Comparison of ENCODE assay signal across 9 cellular contexts in the genomic region with DNA sequence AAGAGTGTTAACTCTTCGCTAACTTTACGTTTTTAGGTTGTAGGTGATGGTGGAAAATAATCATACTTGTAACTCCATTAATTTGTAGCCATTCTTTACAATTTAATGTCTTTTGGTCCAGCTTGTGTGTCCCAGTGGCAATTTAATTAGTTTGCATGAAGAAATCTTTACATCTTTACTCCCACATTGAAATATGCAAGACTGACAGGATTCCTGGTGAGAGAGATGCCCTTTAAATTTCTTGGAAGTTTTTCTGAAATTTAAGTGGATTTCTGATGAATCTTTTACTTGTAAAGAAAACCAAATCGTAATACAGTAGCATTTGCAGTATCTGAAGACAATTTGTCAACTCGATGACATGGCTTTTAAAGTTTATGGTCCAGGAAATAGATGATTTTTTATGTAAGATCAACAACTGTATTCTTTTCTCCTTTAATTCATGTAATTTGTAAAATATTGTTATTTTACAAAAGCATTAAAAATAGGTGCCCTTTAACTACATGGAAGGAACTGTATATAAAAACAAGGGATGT. TPM values are rescaled to one million over a fixed set of nuclear protein-coding genes. Genes with fewer than 3 reads are reported as not detected.
DNase-seq lines count a peak whose midpoint lies in the region; ATAC-seq and TF ChIP-seq lines count a peak whose summit lies in the region.
"Had no signal": no experiment of that assay in that cellular context is flagged by ENCODE, and none has a peak within 500 bp of the region (broad histone marks: within the 10 kb centered on the region; RNA-seq: fewer than 3 reads in every experiment).

No MANE protein-coding gene starts in this region.

- no peak overlapping the region for H3K14ac ChIP-seq in neuronal stem cell (ENCODE audit: low read length)

- CTCF ChIA-PET in Caco-2 (lab: Charles Lee) (no interaction called here), PC-3 (lab: Charles Lee) (no interaction called here)

- no peak overlapping the region for H3K23ac ChIP-seq in neuronal stem cell (ENCODE audit: low read depth, low read length, poor library complexity)

- H3K79me2 ChIP-seq in PC-3 (ENCODE audit: low read length) = peaks cover 71% of the 10 kb centered on the region

- no peaks in the 10 kb centered on the region for H3K9me2 ChIP-seq in PC-3 (replicated peaks; ENCODE audit: low read length)

- H3K27ac ChIP-seq in PC-3 (ENCODE audit: low read length) = peak overlapping the region; percentile 80
- H3K27ac ChIP-seq in endodermal cell (ENCODE audit: low read depth, low read length) = no peak overlapping the region
- H3K27ac ChIP-seq in neuronal stem cell (replicated peaks; ENCODE audit: low read length) = no peak overlapping the region

- no peak overlapping the region for H4K91ac ChIP-seq in neuronal stem cell (ENCODE audit: low read depth, low read length, poor library complexity)

- H3K36me3 Mint-ChIP-seq in Caco-2 (ENCODE audit: insufficient read depth, unreplicated experiment) (no peaks in the 10 kb centered on the region), endodermal cell (ENCODE audit: low read depth) (no peaks in the 10 kb centered on the region), osteocyte (ENCODE audit: unreplicated experiment) (no peaks in the 10 kb centered on the region)

- H3K9me3 Mint-ChIP-seq in Caco-2 (ENCODE audit: unreplicated experiment) (no peaks in the 10 kb centered on the region), endodermal cell (no peaks in the 10 kb centered on the region), osteocyte (ENCODE audit: unreplicated experiment) (no peaks in the 10 kb centered on the region)

- TSS peak; percentile 24 for BruUV-seq in Caco-2 (replicated peaks; lab: Mats Ljungman, UMichigan)
- no TSS peak for BruUV-seq in PC-3 (replicated peaks; lab: Mats Ljungman, UMichigan)

- intact Hi-C loops in Caco-2 (cut with micrococcal nuclease; ENCODE audit: unreplicated experiment) (loop anchor here (5.0 to 10.0 kb wide), 3 partner anchors 69 to 166 kb away; no protein-coding TSS in a partner anchor), PC-3 (cut with micrococcal nuclease) (loop anchor here (5.0 kb wide), 3 partner anchors 164 to 531 kb away; partner anchors contain the start of genes PIGN, RELCH and ZCCHC2)

- no peak for TF ChIP-seq CTCF in Caco-2 (IDR thresholded peaks at IDR 0.05; ENCODE audit: insufficient read depth in 1 of 2, low read depth in 1 of 2, low read length in 1 of 2, severe bottlenecking in 1 of 2, unreplicated experiment in 1 of 2)
- no peak for TF ChIP-seq CTCF in PC-3 (conservative IDR thresholded peaks at IDR 0.05; ENCODE audit: low read depth, low read length)
- no peak for TF ChIP-seq CTCF in endodermal cell (conservative IDR thresholded peaks at IDR 0.05)
- TF ChIP-seq CTCF in osteocyte (IDR thresholded peaks at IDR 0.05) = no peak
- TF ChIP-seq CTCF in GM20000 (IDR thresholded peaks at IDR 0.05; ENCODE audit: extremely low read depth, missing control alignments) = no peak

- peak overlapping the region; percentile 80 for H3K9ac ChIP-seq in PC-3 (ENCODE audit: low read length)
- peak overlapping the region; percentile 61 for H3K9ac ChIP-seq in endodermal cell (ENCODE audit: extremely low read depth, low read length, poor library complexity, severe bottlenecking)
- no peak overlapping the region for H3K9ac ChIP-seq in neuronal stem cell (ENCODE audit: low read depth, low read length, poor library complexity)

- no peak overlapping the region for H3K4ac ChIP-seq in neuronal stem cell (ENCODE audit: low read length)

- H3K4me1 ChIP-seq in Caco-2 (0 out of 2 replicates have a peak, but pooled peaks cover 3% of the 10 kb centered on the region), PC-3 (ENCODE audit: insufficient read depth, low read length) (peaks cover 27% of the 10 kb centered on the region), endodermal cell (ENCODE audit: control insufficient read depth, insufficient read depth, low read length) (peaks cover 8% of the 10 kb centered on the region), neuronal stem cell (ENCODE audit: control insufficient read depth in 2 of 2, insufficient read depth in 1 of 2, low read depth in 1 of 2, low read length in 2 of 2) (peaks cover 4 to 30% of the 10 kb centered on the region in 2 donors)

- no peak for ATAC-seq in PC-3

- no peaks in the 10 kb centered on the region for H3K36me3 ChIP-seq in Caco-2 (ENCODE audit: control insufficient read depth, insufficient read depth, low read length)
- H3K36me3 ChIP-seq in PC-3 (ENCODE audit: low read depth, low read length) = no peaks in the 10 kb centered on the region
- H3K36me3 ChIP-seq in endodermal cell (ENCODE audit: control insufficient read depth, insufficient read depth, low read length) = no peaks in the 10 kb centered on the region
- H3K36me3 ChIP-seq in neuronal stem cell (replicated peaks in 1 of 2; ENCODE audit: control insufficient read depth in 2 of 2, insufficient read depth in 2 of 2, low read length in 2 of 2) = peaks cover 0 to 3% of the 10 kb centered on the region in 2 donors

- H3K79me1 ChIP-seq in neuronal stem cell (ENCODE audit: low read depth, low read length) = peaks cover 5% of the 10 kb centered on the region

- no peak overlapping the region for H3K18ac ChIP-seq in neuronal stem cell (ENCODE audit: low read length)

- no peak overlapping the region for H2BK12ac ChIP-seq in neuronal stem cell (ENCODE audit: low read length)

- H3F3A ChIP-seq in PC-3 (ENCODE audit: low read length, unreplicated experiment) = no peaks in the 10 kb centered on the region

- H2AFZ ChIP-seq in PC-3 (ENCODE audit: low read length) (no peak overlapping the region), neuronal stem cell (ENCODE audit: low read length) (no peak overlapping the region)

- H3K27me3 Mint-ChIP-seq in Caco-2 (ENCODE audit: insufficient read depth, unreplicated experiment) (no peaks in the 10 kb centered on the region), endodermal cell (ENCODE audit: insufficient read depth) (no peaks in the 10 kb centered on the region), osteocyte (ENCODE audit: unreplicated experiment) (no peaks in the 10 kb centered on the region)

- H2AK5ac ChIP-seq in neuronal stem cell (ENCODE audit: low read depth, low read length) = no peak overlapping the region

- no peak overlapping the region for H2BK120ac ChIP-seq in neuronal stem cell (ENCODE audit: low read depth, low read length)

- H3K4me1 Mint-ChIP-seq in Caco-2 (ENCODE audit: low read depth, unreplicated experiment) (no peaks in the 10 kb centered on the region), endodermal cell (peaks cover 63% of the 10 kb centered on the region), osteocyte (ENCODE audit: unreplicated experiment) (peaks cover 57% of the 10 kb centered on the region)

- no peak overlapping the region for H2BK5ac ChIP-seq in neuronal stem cell (ENCODE audit: low read length)

- H3K4me2 ChIP-seq in PC-3 (ENCODE audit: low read length) = peak overlapping the region; percentile 85
- no peak overlapping the region for H3K4me2 ChIP-seq in neuronal stem cell (ENCODE audit: insufficient read depth, low read length, poor library complexity, severe bottlenecking)

- H3K4me3 Mint-ChIP-seq in Caco-2 (ENCODE audit: unreplicated experiment) (peak overlapping the region; percentile 88), endodermal cell (peak overlapping the region; percentile 78), osteocyte (ENCODE audit: unreplicated experiment) (peak overlapping the region; percentile 82)

- H4K20me1 ChIP-seq in PC-3 (ENCODE audit: low read length) = peaks cover 39% of the 10 kb centered on the region

- 70 to 100% methylated on average over 1 to 3 of the region's 4 CpGs for WGBS in endodermal cell (ENCODE audit: insufficient coverage in 1 of 2, insufficient read length in 1 of 2), 2 experiments
- no CpG with 5 or more reads among the region's 4 CpGs for WGBS in neuronal stem cell (ENCODE audit: extremely low coverage in 2 of 2, insufficient read length in 2 of 2, insufficient replicate concordance in 1 of 2), 2 donors

- H3K27ac Mint-ChIP-seq in Caco-2 (ENCODE audit: unreplicated experiment) = no peak overlapping the region
- no peak overlapping the region for H3K27ac Mint-ChIP-seq in endodermal cell
- peak overlapping the region; percentile 77 for H3K27ac Mint-ChIP-seq in osteocyte (ENCODE audit: unreplicated experiment)

- H3K27me3 ChIP-seq in Caco-2 (replicated peaks; ENCODE audit: control insufficient read depth, insufficient read depth, low read length) = no peaks in the 10 kb centered on the region
- H3K27me3 ChIP-seq in PC-3 (ENCODE audit: low read length) = no peaks in the 10 kb centered on the region
- no peaks in the 10 kb centered on the region for H3K27me3 ChIP-seq in endodermal cell (ENCODE audit: control insufficient read depth, insufficient read depth, low read length, poor library complexity, severe bottlenecking)
- H3K27me3 ChIP-seq in neuronal stem cell (ENCODE audit: control insufficient read depth in 3 of 3, insufficient read depth in 3 of 3, low read depth in 1 of 3, low read length in 3 of 3) = no peaks in the 10 kb centered on the region

- POLR2A ChIA-PET in Caco-2 (lab: Charles Lee) = no interaction called here
- POLR2A ChIA-PET in PC-3 (lab: Charles Lee; ENCODE audit: unreplicated experiment) = no interaction called here

- H3K4me3 ChIP-seq in Caco-2 (ENCODE audit: low read depth, low read length) (peak overlapping the region; percentile 79), PC-3 (ENCODE audit: low read length) (peak overlapping the region; percentile 84), endodermal cell (ENCODE audit: low read length) (peak overlapping the region; percentile 86), neuronal stem cell (ENCODE audit: low read length in 2 of 2) (peak overlapping the region in 1 of 2 donors; percentile 94)

- no peak overlapping the region for H2BK15ac ChIP-seq in neuronal stem cell (ENCODE audit: low read length)

- H3K9me3 ChIP-seq in Caco-2 (no peaks in the 10 kb centered on the region), PC-3 (ENCODE audit: low read length) (no peaks in the 10 kb centered on the region), endodermal cell (ENCODE audit: control insufficient read depth, low read length) (no peaks in the 10 kb centered on the region), neuronal stem cell (replicated peaks in 1 of 2; ENCODE audit: control insufficient read depth in 2 of 2, insufficient read depth in 1 of 2, low read depth in 1 of 2, low read length in 2 of 2) (no peaks in the 10 kb centered on the region)

- H4K8ac ChIP-seq in neuronal stem cell (ENCODE audit: low read depth, low read length) = no peak overlapping the region

- no peak for DNase-seq in Caco-2
- DNase-seq in PC-3 = peak; percentile 13
- no peak for DNase-seq in endodermal cell
- no peak for DNase-seq in osteocyte (ENCODE audit: extremely low spot score, unreplicated experiment)
- DNase-seq in foreskin melanocyte = no peak
- DNase-seq in NCI-H1105 (lab: John Stamatoyannopoulos, UW) = no peak
- DNase-seq in GM20000 (ENCODE audit: low spot score) = no peak
- DNase-seq in neuronal stem cell (ENCODE audit: low spot score) = no peak
- DNase-seq: stimulated activated CD4-positive, alpha-beta T cell treated with anti-CD3 and anti-CD28 coated beads, Interleukin-4, amount 100 ng/mL, for 1 hour had no signal

RNA-seq across cellular contexts. Expression of gene PHLPP1, which starts 3.0 kb away (rescaled TPM):
- total RNA-seq in Caco-2 (2022) = 20.1 and 20.5 TPM in 2 replicates
- total RNA-seq in PC-3 (2014; rRNA removed) = 14.1 and 22.5 TPM in 2 replicates
- 10 to 100 TPM; 19.8 to 28.1 TPM for total RNA-seq in endodermal cell
- polyA plus RNA-seq in endodermal cell (2013, experiment 1 of 2) = 18.1 TPM
- 16.0 TPM for polyA plus RNA-seq in endodermal cell (2013, experiment 2 of 2)
- 19.6 and 22.7 TPM in 2 replicates for total RNA-seq in osteocyte
- 10.4 TPM for polyA plus RNA-seq in neuronal stem cell (2013, experiment 1 of 2)
- 10.8 TPM for polyA plus RNA-seq in neuronal stem cell (2013, experiment 2 of 2)
